1 cellular context compared by ENCODE assay signal in genomic region chr19:4379383-4380253, GRCh38.
TF ChIP-seq lines count a peak whose summit lies in the region.

No MANE protein-coding gene starts in this region.

TF ChIP-seq in A549, 52 proteins besides CTCF, POLR2A, EP300 and RAD21:
- TF ChIP-seq CEBPB (IDR thresholded peaks at IDR 0.05) (peak in 1 of 2 experiments; percentile 59; a peak in 2 of 4 replicates), GATA3 (IDR thresholded peaks at IDR 0.05; ENCODE audit: borderline replicate concordance) (no peak)
